In genomic region chr5:134245101-134245604, GRCh38 we compare ENCODE assay signal across 9 cellular contexts. TPM values are rescaled to one million over a fixed set of nuclear protein-coding genes. Genes with fewer than 3 reads are reported as not detected.
DNase-seq lines count a peak whose midpoint lies in the region; ATAC-seq, FAIRE-seq and TF ChIP-seq lines count a peak whose summit lies in the region.
"Had no signal": no experiment of that assay in that cellular context is flagged by ENCODE, and none has a peak within 500 bp of the region (broad histone marks: within the 10 kb centered on the region; RNA-seq: fewer than 3 reads in every experiment).

No MANE protein-coding gene starts in this region.

- TF ChIP-seq POLR2A in K562 (conservative IDR thresholded peaks at IDR 0.05), result no peak

- intact Hi-C loops in K562 (cut with micrococcal nuclease), result no loop called here

- H3K4me2 ChIP-seq in K562 (ENCODE audit: insufficient read depth, low read length), result peak overlapping the region; percentile 26; the same call in 1 of the 2 replicates

- peaks cover 1% of the 10 kb centered on the region for H3K27me3 Mint-ChIP-seq in activated CD4-positive, alpha-beta memory T cell treated with anti-CD3 and anti-CD28 coated beads, Interleukin-2, amount 10 ng/mL, durations not matched to agents 7 days and 5 days

- H3K4me1 ChIP-seq in HUES64 (ENCODE audit: insufficient read depth, low read length) (peaks cover 40% of the 10 kb centered on the region), K562 (replicated peaks in 1 of 2; ENCODE audit: control insufficient read depth in 2 of 2, insufficient read depth in 2 of 2, low read length in 2 of 2) (peaks cover 5 to 10% of the 10 kb centered on the region in 2 experiments; a peak in 4 of 5 replicates), stomach smooth muscle (ENCODE audit: control insufficient read depth, insufficient read depth, low read length) (peaks cover 19% of the 10 kb centered on the region)

- no peak for TF ChIP-seq EP300 in K562 (IDR thresholded peaks at IDR 0.05; ENCODE audit: low read length)

- H2AFZ ChIP-seq in K562 (ENCODE audit: low read depth, low read length), result peak overlapping the region; percentile 60

- POLR2A ChIA-PET in K562 (lab: Yijun Ruan, JAX), result interaction anchor here (0.9 to 2.1 kb wide), 4 partner anchors 9 to 1788 kb away, joined by 3 to 18 read pairs (median 4); partner anchors contain the start of genes PPP2CA and SKP1
- POLR2A ChIA-PET in activated CD4-positive, alpha-beta memory T cell treated with anti-CD3 and anti-CD28 coated beads, Interleukin-2, amount 10 ng/mL, durations not matched to agents 7 days and 5 days (lab: Charles Lee), result no interaction called here

- no peak for FAIRE-seq in K562 (lab: Jason Lieb, UNC)

- no peak for TF ChIP-seq CTCF in K562 (IDR thresholded peaks at IDR 0.05 in 2 of 3, conservative IDR thresholded peaks at IDR 0.05 in 1 of 3; ENCODE audit: insufficient read depth in 2 of 3, low read depth in 1 of 3, low read length in 3 of 3)

- H3K4me3 ChIP-seq in HUES64 (ENCODE audit: low read length) (no peak overlapping the region), K562 (no peak overlapping the region), stomach smooth muscle (ENCODE audit: low read length in 2 of 2) (peak overlapping the region; percentile 37 to 52)

- CTCF ChIA-PET in K562 (lab: Yijun Ruan, JAX; ENCODE audit: low intra/inter-chr PET ratio), result no interaction called here
- CTCF ChIA-PET in activated CD4-positive, alpha-beta memory T cell treated with anti-CD3 and anti-CD28 coated beads, Interleukin-2, amount 10 ng/mL, durations not matched to agents 7 days and 5 days (lab: Charles Lee), result no interaction called here

- no peaks in the 10 kb centered on the region for H3K9me3 Mint-ChIP-seq in activated CD4-positive, alpha-beta memory T cell treated with anti-CD3 and anti-CD28 coated beads, Interleukin-2, amount 10 ng/mL, durations not matched to agents 7 days and 5 days

- H4K20me1 ChIP-seq in K562 (replicated peaks; ENCODE audit: control insufficient read depth, insufficient read depth, low read length), result no peaks in the 10 kb centered on the region

- H3K9me1 ChIP-seq in K562 (ENCODE audit: control insufficient read depth, insufficient read depth, low read length), result no peaks in the 10 kb centered on the region

- H3K79me2 ChIP-seq in K562 (ENCODE audit: control insufficient read depth, insufficient read depth, low read length), result no peaks in the 10 kb centered on the region

- TF ChIP-seq RAD21 in K562 (CRISPR knock-in tag; conservative IDR thresholded peaks at IDR 0.05 in 1 of 2, IDR thresholded peaks at IDR 0.05 in 1 of 2), result no peak

- in situ Hi-C loops in K562 (cut with MboI), result no loop called here

- 36% methylated on average over 8 of the region's 8 CpGs for WGBS in HUES64
- 22% methylated on average over 8 of the region's 8 CpGs for WGBS in K562 (ENCODE audit: insufficient coverage, low coverage, missing lambda C conversion rate)

- H3K9ac ChIP-seq in HUES64 (ENCODE audit: low read depth, low read length) (no peak overlapping the region), K562 (ENCODE audit: insufficient read depth in 1 of 2, low read depth in 2 of 2, low read length in 2 of 2) (peak overlapping the region in 1 of 2 experiments; percentile 77; a peak in 2 of 4 replicates), stomach smooth muscle (ENCODE audit: low read length in 2 of 2) (peak overlapping the region in 1 of 2 donors; percentile 29)

- ATAC-seq in K562 (peak; percentile 9; the same call in 2 of the 3 replicates), GM21786 (IDR thresholded peaks at IDR 0.05; ENCODE audit: unreplicated experiment) (no peak), HG03135 (IDR thresholded peaks at IDR 0.05; ENCODE audit: unreplicated experiment) (no peak)

- H3K27ac Mint-ChIP-seq in activated CD4-positive, alpha-beta memory T cell treated with anti-CD3 and anti-CD28 coated beads, Interleukin-2, amount 10 ng/mL, durations not matched to agents 7 days and 5 days, result no peak overlapping the region

- no peak overlapping the region for H3K4me3 Mint-ChIP-seq in activated CD4-positive, alpha-beta memory T cell treated with anti-CD3 and anti-CD28 coated beads, Interleukin-2, amount 10 ng/mL, durations not matched to agents 7 days and 5 days

- no peaks in the 10 kb centered on the region for H3K36me3 Mint-ChIP-seq in activated CD4-positive, alpha-beta memory T cell treated with anti-CD3 and anti-CD28 coated beads, Interleukin-2, amount 10 ng/mL, durations not matched to agents 7 days and 5 days (ENCODE audit: low read depth)

- H3K27me3 ChIP-seq in HUES64 (ENCODE audit: insufficient read depth, low read length) (no peaks in the 10 kb centered on the region), K562 (ENCODE audit: control insufficient read depth in 2 of 2, insufficient read depth in 2 of 2, low read length in 2 of 2) (no peaks in the 10 kb centered on the region), stomach smooth muscle (ENCODE audit: control insufficient read depth in 1 of 2, insufficient read depth in 2 of 2, low read length in 2 of 2) (no peaks in the 10 kb centered on the region)

- peak in 1 of 4 experiments; percentile 24 for DNase-seq in K562 (ENCODE audit: extremely low read depth in 1 of 4, low spot score in 3 of 4)
- peak; percentile 42 for DNase-seq in iPS-NIHi7 (ENCODE audit: extremely low spot score)
- no peak for DNase-seq in activated CD4-positive, alpha-beta memory T cell treated with anti-CD3 and anti-CD28 coated beads, Interleukin-2, amount 10 ng/mL, durations not matched to agents 7 days and 5 days
- DNase-seq: NCI-H2107; stimulated activated naive CD4-positive, alpha-beta T cell treated with Interleukin-2 at 50 U/mL for 16 hours had no signal

- no TSS peak for BruUV-seq in K562 (replicated peaks; lab: Mats Ljungman, UMichigan)

- H3K4me1 Mint-ChIP-seq in activated CD4-positive, alpha-beta memory T cell treated with anti-CD3 and anti-CD28 coated beads, Interleukin-2, amount 10 ng/mL, durations not matched to agents 7 days and 5 days, result no peaks in the 10 kb centered on the region

- peak overlapping the region; percentile 31; the same call in 1 of the 2 replicates for H3K27ac ChIP-seq in HUES64 (ENCODE audit: low read depth, low read length)
- no peak overlapping the region for H3K27ac ChIP-seq in K562 (ENCODE audit: extremely low read depth, low read depth, low read length)
- no peak overlapping the region for H3K27ac ChIP-seq in stomach smooth muscle (ENCODE audit: low read length)

- H3K36me3 ChIP-seq in HUES64 (ENCODE audit: insufficient read depth, low read length) (no peaks in the 10 kb centered on the region), K562 (ENCODE audit: control insufficient read depth, insufficient read depth, low read length) (no peaks in the 10 kb centered on the region), stomach smooth muscle (ENCODE audit: control insufficient read depth in 2 of 2, insufficient read depth in 2 of 2, low read length in 2 of 2) (no peaks in the 10 kb centered on the region)

- H3K9me3 ChIP-seq in HUES64 (ENCODE audit: insufficient read depth, low read depth, low read length) (no peaks in the 10 kb centered on the region), K562 (replicated peaks; ENCODE audit: control insufficient read depth, insufficient read depth, low read depth, low read length) (no peaks in the 10 kb centered on the region), stomach smooth muscle (ENCODE audit: control insufficient read depth in 2 of 2, low read length in 2 of 2) (no peaks in the 10 kb centered on the region)

TF ChIP-seq in K562, 482 proteins besides CTCF, POLR2A, EP300 and RAD21 (continues in another document):
- TF ChIP-seq DIDO1 (tag; IDR thresholded peaks at IDR 0.05; ENCODE audit: low read depth), result no peak
- no peak for TF ChIP-seq TCF7 (IDR thresholded peaks at IDR 0.05; ENCODE audit: borderline replicate concordance)
- no peak for TF ChIP-seq CHD2 (IDR thresholded peaks at IDR 0.05; ENCODE audit: low read depth, low read length)
- no peak for TF ChIP-seq MCM5 (IDR thresholded peaks at IDR 0.05; ENCODE audit: low read depth)
- no peak for TF ChIP-seq NR2C2 (CRISPR knock-in tag; IDR thresholded peaks at IDR 0.05)
- TF ChIP-seq NR2C2 (tag; IDR thresholded peaks at IDR 0.05), result 0 out of 2 replicates have a peak, but pooled peaks have one; percentile 24
- no peak for TF ChIP-seq E2F4 (CRISPR knock-in tag; IDR thresholded peaks at IDR 0.05; ENCODE audit: low read depth)
- TF ChIP-seq SIX5 (IDR thresholded peaks at IDR 0.05; ENCODE audit: borderline replicate concordance in 1 of 2, insufficient read depth in 1 of 2, low read depth in 1 of 2, low read length in 2 of 2), result no peak
- TF ChIP-seq ZNF778 (CRISPR knock-in tag; IDR thresholded peaks at IDR 0.05), result no peak

RNA-seq across cellular contexts. Expression of gene PPP2CA, which starts 19.3 kb away (rescaled TPM):
- polyA plus RNA-seq in HUES64 (2013, experiment 1 of 2), result 218 TPM
- polyA plus RNA-seq in HUES64 (2013, experiment 2 of 2), result 210 TPM
- 23.9 and 70.7 TPM in 2 replicates for total RNA-seq in K562 (2011; cell fraction: chromatin; rRNA removed; ENCODE audit: low replicate concordance)
- 15.0 and 16.3 TPM in 2 replicates for total RNA-seq in K562 (2011; cell fraction: nucleolus; rRNA removed)
- 25.6 and 41.1 TPM in 2 replicates for total RNA-seq in K562 (2011; cell fraction: nucleoplasm; rRNA removed)
- 237 and 254 TPM in 2 replicates for total RNA-seq in K562 (2014; rRNA removed)
- total RNA-seq in K562 (2014; rRNA removed; fragmentation: Illumina TruSeq; extraction: Trizol), result 109 and 129 TPM in 2 replicates
- 69.9 and 76.2 TPM in 2 replicates for total RNA-seq in K562 (2015; rRNA removed; fragmentation: Illumina TruSeq; extraction: Trizol)
- total RNA-seq in K562 (2021), result 190 and 194 TPM in 2 replicates
- 158 and 257 TPM in 2 replicates for polyA plus RNA-seq in K562 (2011; rRNA removed)
- 86.1 and 87.0 TPM in 2 replicates for polyA plus RNA-seq in K562 (2011; cell fraction: cytosol; rRNA removed)
- 32.6 and 43.8 TPM in 2 replicates for polyA plus RNA-seq in K562 (2011; cell fraction: nucleus; rRNA removed)
- 133 and 154 TPM in 2 replicates for polyA plus RNA-seq in K562 (2012)
- polyA plus RNA-seq in K562 (2014; fragmentation: Illumina TruSeq; extraction: Trizol), result 90.3 and 94.9 TPM in 2 replicates
- polyA plus RNA-seq in K562 (2014; fragmentation: Nextera tagmentation; extraction: Ambion mirVana), result 10 to 100 TPM; 23.0 to 24.8 TPM
- polyA plus RNA-seq in K562 (2014; rRNA removed), result 149 and 211 TPM in 2 replicates
- 212 and 242 TPM in 2 replicates for polyA minus RNA-seq in K562 (2011; rRNA and poly(A)+ RNA removed)
- polyA minus RNA-seq in K562 (2011; cell fraction: cytosol; rRNA and poly(A)+ RNA removed), result 80.6 and 127 TPM in 2 replicates
- 16.0 and 27.2 TPM in 2 replicates for polyA minus RNA-seq in K562 (2011; cell fraction: nucleus; rRNA and poly(A)+ RNA removed)
- 100 to 1,000 TPM; 146 to 156 TPM for total RNA-seq in activated CD4-positive, alpha-beta memory T cell treated with anti-CD3 and anti-CD28 coated beads, Interleukin-2, amount 10 ng/mL, durations not matched to agents 7 days and 5 days

Comparison
In these comparisons a context has a peak if more than half of its experiments do, and no peak if none do; other contexts are left out.
1. H3K4me3 ChIP-seq: peak in stomach smooth muscle (2 of 2); none in HUES64 (single experiment) and K562 (single experiment).